8 cellular contexts compared by ENCODE assay signal in the genomic region with DNA sequence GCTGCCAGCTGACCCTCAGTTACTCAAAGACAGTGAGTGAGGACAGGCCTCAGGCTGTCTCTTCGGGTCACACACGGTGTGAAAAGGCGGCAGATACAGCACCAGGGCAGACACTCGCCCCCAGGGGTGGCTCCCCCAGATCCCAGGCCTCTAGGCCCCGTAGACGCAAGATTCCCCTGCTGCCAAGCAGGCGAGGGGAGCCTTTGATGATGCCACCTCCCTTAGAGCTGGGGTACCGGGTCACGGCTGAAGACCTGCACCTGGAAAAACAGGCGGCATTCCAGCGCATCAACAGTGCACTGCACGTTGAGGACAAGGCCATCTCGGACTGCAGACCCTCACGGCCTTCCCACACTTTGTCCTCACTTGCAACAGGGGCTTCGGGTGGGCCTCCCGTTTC.
DNase-seq lines count a peak whose midpoint lies in the region; ATAC-seq and TF ChIP-seq lines count a peak whose summit lies in the region.
"Not testable (repeated sequence)": the region's sequence is repeated elsewhere in the genome, so short reads cannot be mapped to it uniquely, and the experiment has no call there.

No MANE protein-coding gene starts in this region.

- H3K4me1 ChIP-seq in RWPE2 (ENCODE audit: insufficient read depth, poor library complexity, severe bottlenecking); left lung; stomach: not testable (repeated sequence)

- peaks cover 5 to 33% (median 12%) of the 10 kb centered on the region in 7 donors for H3K9me3 Mint-ChIP-seq in CD14-positive monocyte
- not testable (repeated sequence) for H3K9me3 Mint-ChIP-seq in activated T-helper 2 cell treated with anti-CD3 and anti-CD28 coated beads, Interferon-gamma antibody, Interleukin-2, Interleukin-4, amounts not matched to agents 10 μg/mL and 5 μg/mL and 100 μg/mL, durations not matched to agents 14 hours and 24 hours and 36 hours; osteocyte (ENCODE audit: unreplicated experiment)

- not testable (repeated sequence) for TF ChIP-seq EP300 in stomach (IDR thresholded peaks at IDR 0.05)

- WGBS in stomach, 5 donors, result 96 to 98% (median 97%) methylated on average over 14 to 16 of the region's 16 CpGs

- H3K4me3 Mint-ChIP-seq in CD14-positive monocyte; activated T-helper 2 cell treated with anti-CD3 and anti-CD28 coated beads, Interferon-gamma antibody, Interleukin-2, Interleukin-4, amounts not matched to agents 10 μg/mL and 5 μg/mL and 100 μg/mL, durations not matched to agents 14 hours and 24 hours and 36 hours (ENCODE audit: low read depth); osteocyte (ENCODE audit: unreplicated experiment): not testable (repeated sequence)

- ATAC-seq in RWPE2 (ENCODE audit: low read depth); Right ventricle myocardium superior (ENCODE audit: poor library complexity); left lung: not testable (repeated sequence)

- TF ChIP-seq POLR2A in stomach (IDR thresholded peaks at IDR 0.05), result not testable (repeated sequence)

- H3K36me3 Mint-ChIP-seq in CD14-positive monocyte (peaks cover 38 to 41% of the 10 kb centered on the region in 2 donors), osteocyte (ENCODE audit: unreplicated experiment) (peaks cover 19% of the 10 kb centered on the region)
- peaks cover 10% of the 10 kb centered on the region for H3K36me3 Mint-ChIP-seq in activated T-helper 2 cell treated with anti-CD3 and anti-CD28 coated beads, Interferon-gamma antibody, Interleukin-2, Interleukin-4, amounts not matched to agents 10 μg/mL and 5 μg/mL and 100 μg/mL, durations not matched to agents 14 hours and 24 hours and 36 hours (ENCODE audit: low read depth)

- not testable (repeated sequence) for H3K27me3 ChIP-seq in RWPE2 (ENCODE audit: insufficient read depth, poor library complexity, severe bottlenecking); dorsolateral prefrontal cortex; left lung; stomach

- peak; percentile 59 for DNase-seq in CD14-positive monocyte (ENCODE audit: low spot score)
- peak; percentile 94 for DNase-seq in RWPE2 (ENCODE audit: low spot score)
- DNase-seq in activated T-helper 2 cell treated with anti-CD3 and anti-CD28 coated beads, Interferon-gamma antibody, Interleukin-2, Interleukin-4, amounts not matched to agents 10 μg/mL and 5 μg/mL and 100 μg/mL, durations not matched to agents 14 hours and 24 hours and 36 hours (ENCODE audit: low spot score), result peak; percentile 22
- DNase-seq in dorsolateral prefrontal cortex, result peak in 8 of 10 donors; percentile 13 to 81 (median 54)
- peak; percentile 66 for DNase-seq in Right ventricle myocardium superior
- peak; percentile 47 to 89 for DNase-seq in left lung
- DNase-seq in osteocyte (ENCODE audit: extremely low spot score, unreplicated experiment), result peak; percentile 94
- DNase-seq in stomach, result peak; percentile 34

- H3K9me3 ChIP-seq in RWPE2 (ENCODE audit: severe bottlenecking); left lung; stomach: not testable (repeated sequence)

- not testable (repeated sequence) for H3K36me3 ChIP-seq in RWPE2 (ENCODE audit: low read depth)
- H3K36me3 ChIP-seq in left lung, result peaks cover 0 to 42% of the 10 kb centered on the region in 2 donors
- H3K36me3 ChIP-seq in stomach, result peaks cover 7 to 49% (median 33%) of the 10 kb centered on the region in 4 donors

- TF ChIP-seq CTCF in CD14-positive monocyte (IDR thresholded peaks at IDR 0.05); RWPE2 (IDR thresholded peaks at IDR 0.05; ENCODE audit: poor library complexity, severe bottlenecking); dorsolateral prefrontal cortex (IDR thresholded peaks at IDR 0.05 in 54 of 56, conservative IDR thresholded peaks at IDR 0.05 in 2 of 56; ENCODE audit: low read depth in 1 of 56, partially characterized antibody in 56 of 56); left lung (IDR thresholded peaks at IDR 0.05); osteocyte (IDR thresholded peaks at IDR 0.05); stomach (IDR thresholded peaks at IDR 0.05): not testable (repeated sequence)

- intact Hi-C loops in CD14-positive monocyte (cut with micrococcal nuclease); activated T-helper 2 cell treated with anti-CD3 and anti-CD28 coated beads, Interferon-gamma antibody, Interleukin-2, Interleukin-4, amounts not matched to agents 10 μg/mL and 5 μg/mL and 100 μg/mL, durations not matched to agents 14 hours and 24 hours and 36 hours (cut with micrococcal nuclease); dorsolateral prefrontal cortex (cut with DNase I); Right ventricle myocardium superior (cut with DNase I); left lung (cut with DNase I); stomach (cut with DNase I; ENCODE audit: low total_unique reads): not testable (repeated sequence)

- not testable (repeated sequence) for H3K27ac ChIP-seq in RWPE2 (ENCODE audit: poor library complexity, severe bottlenecking); left lung; stomach
- H3K27ac ChIP-seq in dorsolateral prefrontal cortex, result peak overlapping the region in 11 of 59 donors; percentile 0 to 31 (median 1)

- not testable (repeated sequence) for H3K4me1 Mint-ChIP-seq in CD14-positive monocyte; activated T-helper 2 cell treated with anti-CD3 and anti-CD28 coated beads, Interferon-gamma antibody, Interleukin-2, Interleukin-4, amounts not matched to agents 10 μg/mL and 5 μg/mL and 100 μg/mL, durations not matched to agents 14 hours and 24 hours and 36 hours (ENCODE audit: low read depth); osteocyte (ENCODE audit: unreplicated experiment)

- H3K27me3 Mint-ChIP-seq in CD14-positive monocyte (ENCODE audit: low read depth in 3 of 3); activated T-helper 2 cell treated with anti-CD3 and anti-CD28 coated beads, Interferon-gamma antibody, Interleukin-2, Interleukin-4, amounts not matched to agents 10 μg/mL and 5 μg/mL and 100 μg/mL, durations not matched to agents 14 hours and 24 hours and 36 hours (ENCODE audit: low read depth); osteocyte (ENCODE audit: unreplicated experiment): not testable (repeated sequence)

- H3K27ac Mint-ChIP-seq in CD14-positive monocyte; activated T-helper 2 cell treated with anti-CD3 and anti-CD28 coated beads, Interferon-gamma antibody, Interleukin-2, Interleukin-4, amounts not matched to agents 10 μg/mL and 5 μg/mL and 100 μg/mL, durations not matched to agents 14 hours and 24 hours and 36 hours; osteocyte (ENCODE audit: unreplicated experiment): not testable (repeated sequence)

- not testable (repeated sequence) for H3K4me3 ChIP-seq in RWPE2 (ENCODE audit: severe bottlenecking); dorsolateral prefrontal cortex; left lung; stomach

Comparison
In these comparisons a context has a peak if more than half of its experiments do, and no peak if none do; other contexts are left out.
1. DNase-seq: peak in every context shown above with its lines; median percentile 94 in RWPE2; 94 in osteocyte; 68 in left lung; 66 in Right ventricle myocardium superior; 59 in CD14-positive monocyte; 54 in dorsolateral prefrontal cortex; 34 in stomach; 22 in activated T-helper 2 cell treated with anti-CD3 and anti-CD28 coated beads, Interferon-gamma antibody, Interleukin-2, Interleukin-4, amounts not matched to agents 10 μg/mL and 5 μg/mL and 100 μg/mL, durations not matched to agents 14 hours and 24 hours and 36 hours.